ENCODE assay signal across 21 cellular contexts in genomic region chr6:79647756-79648155, GRCh38.
"Had no signal": no experiment of that assay in that cellular context is flagged by ENCODE, and none has a peak within 500 bp of the region (broad histone marks: within the 10 kb centered on the region; RNA-seq: fewer than 3 reads in every experiment).

No MANE protein-coding gene starts in this region.

- H3K4me3 Mint-ChIP-seq: naive B cell; nephron; stimulated activated memory B cell treated with anti-CD40 and anti-IgM and Interleukin-4, amounts not matched to agents 10 μg/mL and 1 μg/mL and 100 μg/mL, for 72 hours; stimulated activated naive CD8-positive, alpha-beta T cell treated with anti-CD3 and anti-CD28 coated beads, Interleukin-15, Interleukin-2, amounts not matched to agents 100 ng/mL and 50 ng/mL, for 24 hours had no signal

- H3K27me3 ChIP-seq: esophagus muscularis mucosa, gastroesophageal sphincter, pancreas, spleen, testis had no signal

- H3K36me3 ChIP-seq: esophagus muscularis mucosa, gastroesophageal sphincter, pancreas, spleen had no signal

- FAIRE-seq: keratinocyte, pancreas, urothelium cell line had no signal

- H3K4me1 ChIP-seq: testis had no signal

- H3K27me3 Mint-ChIP-seq: progenitor cell of endocrine pancreas had no signal

- ATAC-seq: gastroesophageal sphincter; stimulated activated memory B cell treated with anti-CD40 and anti-IgM and Interleukin-4, amounts not matched to agents 10 μg/mL and 1 μg/mL and 100 μg/mL, for 72 hours had no signal

- H3K36me3 Mint-ChIP-seq: naive B cell; stimulated activated memory B cell treated with anti-CD40 and anti-IgM and Interleukin-4, amounts not matched to agents 10 μg/mL and 1 μg/mL and 100 μg/mL, for 72 hours had no signal

- DNase-seq: glutamatergic neuron; mesendoderm; naive B cell; occipital lobe; pancreas; right cardiac atrium; spleen; stimulated activated CD4-positive, alpha-beta T cell treated with anti-CD3 and anti-CD28 coated beads, Interleukin-15, amount 100 ng/mL, for 24 hours; stimulated activated CD4-positive, alpha-beta T cell treated with anti-CD3 and anti-CD28 coated beads, Interleukin-1b, Interleukin-23, amount 100 ng/mL, for 48 hours; stimulated activated CD4-positive, alpha-beta T cell treated with anti-CD3 and anti-CD28 coated beads, Interleukin-4, amount 100 ng/mL, for 24 hours; testis; trophoblast cell had no signal

- H3K9me3 Mint-ChIP-seq: naive B cell; nephron; stimulated activated memory B cell treated with anti-CD40 and anti-IgM and Interleukin-4, amounts not matched to agents 10 μg/mL and 1 μg/mL and 100 μg/mL, for 72 hours; stimulated activated naive CD8-positive, alpha-beta T cell treated with anti-CD3 and anti-CD28 coated beads, Interleukin-15, Interleukin-2, amounts not matched to agents 100 ng/mL and 50 ng/mL, for 24 hours had no signal

- H3K4me3 ChIP-seq: esophagus muscularis mucosa, gastroesophageal sphincter, pancreas, spleen, testis had no signal

- H3K27ac ChIP-seq: epithelial cell of prostate, esophagus muscularis mucosa, gastroesophageal sphincter, pancreas, spleen had no signal

- H3K27ac Mint-ChIP-seq: progenitor cell of endocrine pancreas; stimulated activated memory B cell treated with anti-CD40 and anti-IgM and Interleukin-4, amounts not matched to agents 10 μg/mL and 1 μg/mL and 100 μg/mL, for 72 hours; stimulated activated naive CD8-positive, alpha-beta T cell treated with anti-CD3 and anti-CD28 coated beads, Interleukin-15, Interleukin-2, amounts not matched to agents 100 ng/mL and 50 ng/mL, for 24 hours had no signal

- H3K9me3 ChIP-seq: esophagus muscularis mucosa, gastroesophageal sphincter, pancreas, spleen, testis had no signal

- H3K4me1 Mint-ChIP-seq: naive B cell; stimulated activated memory B cell treated with anti-CD40 and anti-IgM and Interleukin-4, amounts not matched to agents 10 μg/mL and 1 μg/mL and 100 μg/mL, for 72 hours had no signal
